14 cellular contexts compared by ENCODE assay signal in genomic region chr6:82419088-82419720, GRCh38. TPM values are rescaled to one million over a fixed set of nuclear protein-coding genes. Genes with fewer than 3 reads are reported as not detected.
DNase-seq lines count a peak whose midpoint lies in the region; ATAC-seq, FAIRE-seq and TF ChIP-seq lines count a peak whose summit lies in the region.
"Had no signal": no experiment of that assay in that cellular context is flagged by ENCODE, and none has a peak within 500 bp of the region (broad histone marks: within the 10 kb centered on the region; RNA-seq: fewer than 3 reads in every experiment).

No MANE protein-coding gene starts in this region.

- TF ChIP-seq CTCF in GM12878 (IDR thresholded peaks at IDR 0.05 in 2 of 3, conservative IDR thresholded peaks at IDR 0.05 in 1 of 3; ENCODE audit: control insufficient read depth in 2 of 3, extremely low read depth in 1 of 3, insufficient read depth in 1 of 3, low read depth in 3 of 3, low read length in 3 of 3) (no peak), mammary epithelial cell (conservative IDR thresholded peaks at IDR 0.05 in 1 of 2, IDR thresholded peaks at IDR 0.05 in 1 of 2; ENCODE audit: extremely low read depth in 1 of 2, insufficient read depth in 1 of 2, low read depth in 1 of 2, low read length in 2 of 2) (no peak), esophagus muscularis mucosa (IDR thresholded peaks at IDR 0.05) (no peak), Calu3 (IDR thresholded peaks at IDR 0.05; ENCODE audit: unreplicated experiment) (no peak)

- H3K4me3 Mint-ChIP-seq in Calu3 (ENCODE audit: low read depth, unreplicated experiment): no peak overlapping the region
- H3K4me3 Mint-ChIP-seq: dendritic cell treated with granulocyte-macrophage colony-stimulating factor and Interleukin-4, amounts not matched to agents 40 ng/mL and 50 ng/mL, for 4 days had no signal

- H2AFZ ChIP-seq in GM12878 (ENCODE audit: control insufficient read depth, low read depth, low read length) (peak overlapping the region; percentile 67), mammary epithelial cell (ENCODE audit: low read depth, low read length) (no peak overlapping the region)

- no peaks in the 10 kb centered on the region for H3K9me3 ChIP-seq in GM12878 (replicated peaks; ENCODE audit: control insufficient read depth, insufficient read depth, low read length)
- no peaks in the 10 kb centered on the region for H3K9me3 ChIP-seq in mammary epithelial cell (replicated peaks; ENCODE audit: insufficient read depth, low read length)
- H3K9me3 ChIP-seq in esophagus muscularis mucosa: no peaks in the 10 kb centered on the region

- CTCF ChIA-PET in GM12878 (lab: Yijun Ruan, JAX) (no interaction called here), mammary epithelial cell (lab: Charles Lee; ENCODE audit: low non-redundant PET) (no interaction called here), Calu3 (lab: Charles Lee) (no interaction called here)

- RAD21 ChIA-PET in GM12878 (lab: Charles Lee; ENCODE audit: unreplicated experiment): no interaction called here

- no peaks in the 10 kb centered on the region for H3K27me3 Mint-ChIP-seq in Calu3 (ENCODE audit: unreplicated experiment)
- H3K27me3 Mint-ChIP-seq: dendritic cell treated with granulocyte-macrophage colony-stimulating factor and Interleukin-4, amounts not matched to agents 40 ng/mL and 50 ng/mL, for 4 days had no signal

- H3K9ac ChIP-seq in GM12878 (ENCODE audit: control insufficient read depth, insufficient read depth, low read length): no peak overlapping the region; the same call in 1 of the 2 replicates
- H3K9ac ChIP-seq in mammary epithelial cell (ENCODE audit: insufficient read depth, low read length): no peak overlapping the region

- no peak overlapping the region for H3K27ac Mint-ChIP-seq in Calu3 (ENCODE audit: unreplicated experiment)
- H3K27ac Mint-ChIP-seq: dendritic cell treated with granulocyte-macrophage colony-stimulating factor and Interleukin-4, amounts not matched to agents 40 ng/mL and 50 ng/mL, for 4 days had no signal

- H3K4me3 ChIP-seq in GM12878 (peak overlapping the region; percentile 3; the same call in 1 of the 2 replicates), mammary epithelial cell (replicated peaks in 1 of 3; ENCODE audit: insufficient read depth in 1 of 3, low read depth in 2 of 3, low read length in 3 of 3) (no peak overlapping the region), esophagus muscularis mucosa (no peak overlapping the region)

- FAIRE-seq in GM12878 (lab: Jason Lieb, UNC): peak; percentile 66
- FAIRE-seq: frontal cortex, islet of Langerhans had no signal

- no peaks in the 10 kb centered on the region for H3K36me3 Mint-ChIP-seq in Calu3 (ENCODE audit: insufficient read depth, unreplicated experiment)

- SMC1A ChIA-PET in GM12878 (lab: Charles Lee; ENCODE audit: uncharacterized antibody, unreplicated experiment): interaction anchor here (0.7 kb wide), 1 partner anchor 90 kb away, joined by 3 read pairs; no protein-coding TSS in a partner anchor

- H3K4me1 ChIP-seq in GM12878 (ENCODE audit: control insufficient read depth, insufficient read depth, low read length): peaks cover 11% of the 10 kb centered on the region
- peaks cover 11% of the 10 kb centered on the region for H3K4me1 ChIP-seq in mammary epithelial cell (ENCODE audit: insufficient read depth, low read length)
- H3K4me1 ChIP-seq in esophagus muscularis mucosa: peaks cover 0 to 6% (median 0%) of the 10 kb centered on the region in 4 donors

- peaks cover 10% of the 10 kb centered on the region for H3K4me1 Mint-ChIP-seq in Calu3 (ENCODE audit: low read depth, unreplicated experiment)

- ATAC-seq in GM18519 (IDR thresholded peaks at IDR 0.05; ENCODE audit: low FRiP score, unreplicated experiment) (peak; percentile 86), GM21447 (IDR thresholded peaks at IDR 0.05; ENCODE audit: unreplicated experiment) (peak; percentile 86), HG03039 (IDR thresholded peaks at IDR 0.05; ENCODE audit: unreplicated experiment) (peak; percentile 66), GM12878 (peak; percentile 86)

- H3K27ac ChIP-seq in GM12878 (ENCODE audit: control insufficient read depth, insufficient read depth): peak overlapping the region; percentile 69
- H3K27ac ChIP-seq in mammary epithelial cell (ENCODE audit: insufficient read depth, low read depth, low read length): no peak overlapping the region
- H3K27ac ChIP-seq in esophagus muscularis mucosa (replicated peaks in 1 of 4): no peak overlapping the region

- TF ChIP-seq POLR2A in GM12878 (IDR thresholded peaks at IDR 0.05; ENCODE audit: low read depth, low read length) (no peak), esophagus muscularis mucosa (IDR thresholded peaks at IDR 0.05; ENCODE audit: low read depth) (no peak)

- no peak for TF ChIP-seq RAD21 in GM12878 (IDR thresholded peaks at IDR 0.05; ENCODE audit: insufficient read depth, low read depth, low read length)

- TF ChIP-seq EP300 in GM12878 (IDR thresholded peaks at IDR 0.05; ENCODE audit: borderline replicate concordance in 1 of 2, control insufficient read depth in 1 of 2, low read depth in 2 of 2, low read length in 2 of 2) (no peak; a peak in 1 of 4 replicates), esophagus muscularis mucosa (IDR thresholded peaks at IDR 0.05) (no peak)

- BruUV-seq in GM12878 (replicated peaks; lab: Mats Ljungman, UMichigan) (no TSS peak), mammary epithelial cell (replicated peaks; lab: Mats Ljungman, UMichigan) (no TSS peak), Calu3 (replicated peaks; lab: Mats Ljungman, UMichigan) (no TSS peak)

- no peaks in the 10 kb centered on the region for H3K36me3 ChIP-seq in GM12878 (ENCODE audit: control insufficient read depth in 2 of 2, insufficient read depth in 2 of 2, low read length in 1 of 2)
- no peaks in the 10 kb centered on the region for H3K36me3 ChIP-seq in mammary epithelial cell (ENCODE audit: insufficient read depth, low read length)
- H3K36me3 ChIP-seq in esophagus muscularis mucosa: no peaks in the 10 kb centered on the region

- POLR2A ChIA-PET in GM12878 (lab: Charles Lee): no interaction called here

- no peaks in the 10 kb centered on the region for H3K79me2 ChIP-seq in GM12878 (ENCODE audit: control insufficient read depth, insufficient read depth, low read length)
- no peaks in the 10 kb centered on the region for H3K79me2 ChIP-seq in mammary epithelial cell (ENCODE audit: insufficient read depth, low read length)

- dilution Hi-C loops in mammary epithelial cell (cut with HindIII; ENCODE audit: low sequenced_read_pairs): no loop called here

- H3K27me3 ChIP-seq in GM12878 (replicated peaks in 1 of 2; ENCODE audit: control insufficient read depth in 2 of 2, insufficient read depth in 2 of 2, low read length in 1 of 2) (no peaks in the 10 kb centered on the region), mammary epithelial cell (ENCODE audit: insufficient read depth, low read length) (no peaks in the 10 kb centered on the region), esophagus muscularis mucosa (no peaks in the 10 kb centered on the region)

- DNase-seq in GM12878 (ENCODE audit: low read depth, low spot score) (peak; percentile 64), mammary epithelial cell (no peak), esophagus muscularis mucosa (ENCODE audit: extremely low spot score) (no peak), Calu3 (no peak), 8988T (no peak)
- DNase-seq: C1 segment of cervical spinal cord, GOT3, NCI-H526 treated with DMSO at 0.1 percent for 48 hours had no signal

- WGBS in GM12878 (ENCODE audit: insufficient coverage, insufficient replicate concordance, low lambda C conversion rate, missing lambda C conversion rate): 2% methylated on average over 3 of the region's 3 CpGs
- 98% methylated on average over 3 of the region's 3 CpGs for WGBS in mammary epithelial cell (ENCODE audit: low coverage, missing lambda C conversion rate)
- WGBS in esophagus muscularis mucosa: 80% methylated on average over 3 of the region's 3 CpGs

- H4K20me1 ChIP-seq in GM12878 (ENCODE audit: control insufficient read depth, insufficient read depth) (no peaks in the 10 kb centered on the region), mammary epithelial cell (ENCODE audit: insufficient read depth, low read length) (no peaks in the 10 kb centered on the region)

- H3K9me3 Mint-ChIP-seq in Calu3 (ENCODE audit: low read depth, unreplicated experiment): no peaks in the 10 kb centered on the region
- H3K9me3 Mint-ChIP-seq: dendritic cell treated with granulocyte-macrophage colony-stimulating factor and Interleukin-4, amounts not matched to agents 40 ng/mL and 50 ng/mL, for 4 days had no signal

- peak overlapping the region; percentile 42 for H3K4me2 ChIP-seq in GM12878 (ENCODE audit: control insufficient read depth, insufficient read depth)
- H3K4me2 ChIP-seq in mammary epithelial cell (ENCODE audit: insufficient read depth, low read depth, low read length): no peak overlapping the region

- intact Hi-C loops in GM12878 (cut with micrococcal nuclease; ENCODE audit: unreplicated experiment): no loop called here
- intact Hi-C loops in mammary epithelial cell (cut with micrococcal nuclease): no loop called here
- intact Hi-C loops in esophagus muscularis mucosa (cut with DNase I): no loop called here
- intact Hi-C loops in Calu3 (cut with micrococcal nuclease; ENCODE audit: unreplicated experiment): no loop called here

- in situ Hi-C loops in GM12878 (cut with MboI) (no loop called here), mammary epithelial cell (cut with MboI; ENCODE audit: low sequenced_read_pairs in 2 of 2) (no loop called here)

TF ChIP-seq in GM12878, 131 proteins besides CTCF, POLR2A, EP300 and RAD21 (continues in another document):
- peak; percentile 54; the same call in 1 of the 2 replicates for TF ChIP-seq NFIC (IDR thresholded peaks at IDR 0.05; ENCODE audit: low read depth, low read length)

RNA-seq across cellular contexts. Expression of gene TPBG, which starts 55.6 kb away (rescaled TPM):
- total RNA-seq in GM12878 (2013; cell fraction: nucleolus; rRNA removed): 1.0 and 1.1 TPM in 2 replicates
- 0.73 and 1.1 TPM in 2 replicates for total RNA-seq in GM12878 (2014; rRNA removed)
- 0.18 and 0.27 TPM in 2 replicates for total RNA-seq in GM12878 (2014; rRNA removed; fragmentation: Illumina TruSeq; extraction: Trizol)
- 0.48 and 0.59 TPM in 2 replicates for total RNA-seq in GM12878 (2021)
- 1.3 TPM for polyA plus RNA-seq in GM12878 (2011; ENCODE audit: low read depth)
- 0.58 and 0.75 TPM in 2 replicates for polyA plus RNA-seq in GM12878 (2011; rRNA removed)
- 0.52 and 0.59 TPM in 2 replicates for polyA plus RNA-seq in GM12878 (2011; cell fraction: cytosol; rRNA removed)
- polyA plus RNA-seq in GM12878 (2011; cell fraction: nucleus; rRNA removed): 2.4 and 3.6 TPM in 2 replicates
- 2.0 and 3.1 TPM in 2 replicates for polyA plus RNA-seq in GM12878 (2012)
- 0.47 and 0.76 TPM in 2 replicates for polyA plus RNA-seq in GM12878 (2014; fragmentation: Illumina TruSeq; extraction: Trizol)
- polyA plus RNA-seq in GM12878 (2014; fragmentation: Nextera tagmentation; extraction: Ambion mirVana): under 1 TPM; 0.06 to 0.33 TPM
- polyA plus RNA-seq in GM12878 (2014; rRNA removed): 0.79 and 0.86 TPM in 2 replicates
- under 1 TPM; 0.82 to 0.98 TPM for polyA plus RNA-seq in GM12878 (2016; fragmentation: Nextera tagmentation; extraction: Ambion mirVana)
- polyA minus RNA-seq in GM12878 (2011; rRNA and poly(A)+ RNA removed): 0.31 and 0.66 TPM in 2 replicates
- 0.73 and 1.3 TPM in 2 replicates for polyA minus RNA-seq in GM12878 (2011; cell fraction: cytosol; rRNA and poly(A)+ RNA removed)
- polyA minus RNA-seq in GM12878 (2011; cell fraction: nucleus; rRNA and poly(A)+ RNA removed): 0.73 and 1.1 TPM in 2 replicates
- total RNA-seq in mammary epithelial cell: 100 to 1,000 TPM in 1 of 2 donors, 10 to 100 TPM in 1; 62.8 to 115 TPM
- 95.2 TPM for polyA plus RNA-seq in mammary epithelial cell
- 53.5 TPM for polyA minus RNA-seq in mammary epithelial cell
- 100 to 1,000 TPM; 111 to 181 (median 118) TPM for total RNA-seq in esophagus muscularis mucosa
- 42.6 and 46.5 TPM in 2 replicates for total RNA-seq in Calu3 (2022)

Comparison
In these comparisons a context has a peak if more than half of its experiments do, and no peak if none do; other contexts are left out.
1. RNA of gene TPBG, which starts 55.6 kb away (total RNA-seq): 111 to 181 TPM in esophagus muscularis mucosa, 62.8 to 115 TPM in mammary epithelial cell and 42.6 to 46.5 TPM in Calu3; 0.18 to 1.1 TPM in GM12878; every median in the first group is over 10 times any median in the second.
2. Peak in every context shown above with its lines, with median percentiles within 50 percentile points of each other: ATAC-seq.